1 cellular context compared by ENCODE assay signal in genomic region chr2:218186876-218187649, GRCh38.
TF ChIP-seq lines count a peak whose summit lies in the region.

No MANE protein-coding gene starts in this region.

TF ChIP-seq in IMR-90, 13 proteins besides CTCF, POLR2A, EP300 and RAD21 (continued from another document):
- TF ChIP-seq ELK1 (IDR thresholded peaks at IDR 0.05; ENCODE audit: borderline replicate concordance, low read depth, low read length) (no peak), RCOR1 (IDR thresholded peaks at IDR 0.05; ENCODE audit: insufficient replicate concordance, low read length) (no peak), BHLHE40 (IDR thresholded peaks at IDR 0.05; ENCODE audit: low read depth, low read length) (no peak), MAZ (IDR thresholded peaks at IDR 0.05; ENCODE audit: borderline replicate concordance, low read depth, low read length) (no peak), NFE2L2 (IDR thresholded peaks at IDR 0.05; ENCODE audit: low read depth, low read length) (no peak), FOS (IDR thresholded peaks at IDR 0.05; ENCODE audit: low read depth, low read length) (no peak), CEBPB (IDR thresholded peaks at IDR 0.05; ENCODE audit: low read depth, low read length) (no peak), SMC3 (IDR thresholded peaks at IDR 0.05; ENCODE audit: low read depth, low read length) (no peak), MXI1 (IDR thresholded peaks at IDR 0.05; ENCODE audit: borderline replicate concordance, low read depth, low read length) (no peak)
